Comparison of ENCODE assay signal across 9 cellular contexts in the genomic region with DNA sequence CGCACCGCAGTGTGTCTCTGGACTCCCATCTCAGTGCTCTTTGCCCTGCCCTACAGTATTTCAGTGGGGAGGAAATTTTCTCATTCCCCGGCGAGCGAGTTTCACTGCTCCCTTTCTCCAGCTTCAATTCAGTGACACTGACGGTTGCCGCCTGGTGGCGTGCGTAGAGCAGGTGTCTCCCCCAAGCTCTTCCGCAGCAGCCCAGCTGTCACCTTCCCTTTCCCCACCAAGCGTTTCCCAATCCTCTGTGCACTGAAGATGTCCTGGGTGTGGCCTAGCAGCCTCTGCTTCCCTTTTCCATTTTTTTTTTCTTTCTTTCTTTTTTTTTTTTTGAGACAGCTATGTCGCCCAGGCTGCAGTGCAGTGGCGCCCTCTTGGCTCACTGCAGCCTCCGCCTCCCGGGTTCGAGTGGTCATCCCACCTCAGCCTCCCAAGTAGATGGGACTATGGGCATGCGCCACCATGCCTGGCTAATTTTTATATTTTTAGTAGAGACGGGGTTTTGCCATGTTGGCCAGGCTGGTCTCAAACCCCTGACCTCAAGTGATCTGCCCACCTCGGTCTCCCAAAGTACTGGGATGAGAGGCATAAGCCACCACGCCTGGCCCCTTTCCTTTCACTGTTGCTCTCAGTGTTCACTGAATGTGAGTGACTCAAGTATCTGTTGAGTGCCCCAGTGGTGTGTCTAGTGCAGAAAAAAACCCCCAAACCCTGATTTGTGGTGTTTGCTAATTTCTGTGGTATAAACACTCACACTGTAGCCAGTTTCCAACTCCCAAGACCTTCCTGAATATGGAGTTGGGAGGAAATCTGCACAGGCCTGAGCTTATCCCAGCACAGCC. TPM values are rescaled to one million over a fixed set of nuclear protein-coding genes. Genes with fewer than 3 reads are reported as not detected.
DNase-seq lines count a peak whose midpoint lies in the region; ATAC-seq and TF ChIP-seq lines count a peak whose summit lies in the region.
"Had no signal": no experiment of that assay in that cellular context is flagged by ENCODE, and none has a peak within 500 bp of the region (broad histone marks: within the 10 kb centered on the region; RNA-seq: fewer than 3 reads in every experiment).

No MANE protein-coding gene starts in this region.

- intact Hi-C loops in activated CD4-positive, alpha-beta memory T cell treated with anti-CD3 and anti-CD28 coated beads for 36 hours (cut with micrococcal nuclease) = no loop called here
- intact Hi-C loops in Right ventricle myocardium superior (cut with DNase I) = no loop called here
- intact Hi-C loops in testis (cut with DNase I; ENCODE audit: low total_unique reads) = no loop called here
- intact Hi-C loops in thyroid gland (cut with DNase I) = no loop called here

- H3K9me3 ChIP-seq in testis (no peaks in the 10 kb centered on the region), thyroid gland (no peaks in the 10 kb centered on the region)

- POLR2A ChIA-PET in activated CD4-positive, alpha-beta memory T cell treated with anti-CD3 and anti-CD28 coated beads for 36 hours (lab: Charles Lee) = no interaction called here
- POLR2A ChIA-PET in activated CD4-positive, alpha-beta memory T cell treated with anti-CD3 and anti-CD28 coated beads, Interleukin-2, amount 10 ng/mL, durations not matched to agents 7 days and 5 days (lab: Charles Lee) = interaction anchor here (1.0 to 1.3 kb wide), 3 partner anchors 8 to 71 kb away, joined by 3 read pairs; no protein-coding TSS in a partner anchor

- no peaks in the 10 kb centered on the region for H3K4me1 ChIP-seq in testis
- peaks cover 4 to 21% of the 10 kb centered on the region in 2 donors for H3K4me1 ChIP-seq in thyroid gland

- H3K27ac ChIP-seq in testis (peak overlapping the region in 1 of 2 donors; percentile 12), thyroid gland (peak overlapping the region in 1 of 3 donors; percentile 24)

- H3K4me3 ChIP-seq in testis (no peak overlapping the region), thyroid gland (replicated peaks in 1 of 3) (no peak overlapping the region)
- H3K4me3 ChIP-seq: dorsolateral prefrontal cortex had no signal

- CTCF ChIA-PET in activated CD4-positive, alpha-beta memory T cell treated with anti-CD3 and anti-CD28 coated beads for 36 hours (lab: Charles Lee) = interaction anchor here (1.4 to 3.7 kb wide), 3 partner anchors 12 to 72 kb away, joined by 3 to 28 read pairs (median 3); no protein-coding TSS in a partner anchor
- CTCF ChIA-PET in activated CD4-positive, alpha-beta memory T cell treated with anti-CD3 and anti-CD28 coated beads, Interleukin-2, amount 10 ng/mL, durations not matched to agents 7 days and 5 days (lab: Charles Lee) = interaction anchor here (1.1 to 1.2 kb wide), 2 partner anchors 14 to 72 kb away, joined by 3 to 5 read pairs; no protein-coding TSS in a partner anchor

- H3K36me3 ChIP-seq in testis (ENCODE audit: low read depth, missing control alignments) = no peaks in the 10 kb centered on the region
- H3K36me3 ChIP-seq in thyroid gland = no peaks in the 10 kb centered on the region

- H3K27me3 Mint-ChIP-seq in activated CD4-positive, alpha-beta memory T cell treated with anti-CD3 and anti-CD28 coated beads for 36 hours = no peaks in the 10 kb centered on the region
- no peaks in the 10 kb centered on the region for H3K27me3 Mint-ChIP-seq in activated CD4-positive, alpha-beta memory T cell treated with anti-CD3 and anti-CD28 coated beads, Interleukin-2, amount 10 ng/mL, durations not matched to agents 7 days and 5 days

- ATAC-seq in Right ventricle myocardium superior (ENCODE audit: poor library complexity) = peak; percentile 74

- DNase-seq in activated CD4-positive, alpha-beta memory T cell treated with anti-CD3 and anti-CD28 coated beads for 36 hours = no peak
- no peak for DNase-seq in activated CD4-positive, alpha-beta memory T cell treated with anti-CD3 and anti-CD28 coated beads, Interleukin-2, amount 10 ng/mL, durations not matched to agents 7 days and 5 days
- DNase-seq in NOMO-1 treated with DMSO at 0.1 percent for 48 hours (lab: John Stamatoyannopoulos, UW; ENCODE audit: unreplicated experiment) (peak; percentile 96), Right ventricle myocardium superior (peak; percentile 80), testis (peak; percentile 46), thyroid gland (no peak), NCI-H446 treated with DMSO at 0.1 percent for 48 hours (lab: John Stamatoyannopoulos, UW) (no peak), OCI-M2 (lab: John Stamatoyannopoulos, UW; ENCODE audit: unreplicated experiment) (no peak)
- DNase-seq: dorsolateral prefrontal cortex had no signal

- WGBS in testis, 2 donors = 78 to 81% methylated on average over 20 of the region's 20 CpGs
- 84 to 86% methylated on average over 20 of the region's 20 CpGs for WGBS in thyroid gland, 2 donors

- H3K27me3 ChIP-seq in testis (no peaks in the 10 kb centered on the region), thyroid gland (no peaks in the 10 kb centered on the region)

- H3K9me3 Mint-ChIP-seq in activated CD4-positive, alpha-beta memory T cell treated with anti-CD3 and anti-CD28 coated beads for 36 hours = no peaks in the 10 kb centered on the region
- H3K9me3 Mint-ChIP-seq in activated CD4-positive, alpha-beta memory T cell treated with anti-CD3 and anti-CD28 coated beads, Interleukin-2, amount 10 ng/mL, durations not matched to agents 7 days and 5 days = no peaks in the 10 kb centered on the region

- no peak for TF ChIP-seq POLR2A in testis (IDR thresholded peaks at IDR 0.05)
- TF ChIP-seq POLR2A in thyroid gland (IDR thresholded peaks at IDR 0.05) = no peak

- peaks cover 36% of the 10 kb centered on the region for H3K4me1 Mint-ChIP-seq in activated CD4-positive, alpha-beta memory T cell treated with anti-CD3 and anti-CD28 coated beads for 36 hours (ENCODE audit: low read depth)
- peaks cover 47% of the 10 kb centered on the region for H3K4me1 Mint-ChIP-seq in activated CD4-positive, alpha-beta memory T cell treated with anti-CD3 and anti-CD28 coated beads, Interleukin-2, amount 10 ng/mL, durations not matched to agents 7 days and 5 days

- H3K27ac Mint-ChIP-seq in activated CD4-positive, alpha-beta memory T cell treated with anti-CD3 and anti-CD28 coated beads for 36 hours = peak overlapping the region; percentile 38
- H3K27ac Mint-ChIP-seq in activated CD4-positive, alpha-beta memory T cell treated with anti-CD3 and anti-CD28 coated beads, Interleukin-2, amount 10 ng/mL, durations not matched to agents 7 days and 5 days = no peak overlapping the region

- H3K36me3 Mint-ChIP-seq in activated CD4-positive, alpha-beta memory T cell treated with anti-CD3 and anti-CD28 coated beads for 36 hours = peaks cover 39% of the 10 kb centered on the region
- H3K36me3 Mint-ChIP-seq in activated CD4-positive, alpha-beta memory T cell treated with anti-CD3 and anti-CD28 coated beads, Interleukin-2, amount 10 ng/mL, durations not matched to agents 7 days and 5 days (ENCODE audit: low read depth) = peaks cover 75% of the 10 kb centered on the region

- H3K4me3 Mint-ChIP-seq in activated CD4-positive, alpha-beta memory T cell treated with anti-CD3 and anti-CD28 coated beads for 36 hours = no peak overlapping the region
- no peak overlapping the region for H3K4me3 Mint-ChIP-seq in activated CD4-positive, alpha-beta memory T cell treated with anti-CD3 and anti-CD28 coated beads, Interleukin-2, amount 10 ng/mL, durations not matched to agents 7 days and 5 days

- TF ChIP-seq CTCF in testis (IDR thresholded peaks at IDR 0.05) = no peak
- TF ChIP-seq CTCF in thyroid gland (IDR thresholded peaks at IDR 0.05) = no peak

RNA-seq across cellular contexts. Expression of gene TNFRSF1B, which starts 30.1 kb away (rescaled TPM):
- total RNA-seq in activated CD4-positive, alpha-beta memory T cell treated with anti-CD3 and anti-CD28 coated beads for 36 hours = 100 to 1,000 TPM; 201 to 211 TPM
- 100 to 1,000 TPM; 434 to 447 TPM for total RNA-seq in activated CD4-positive, alpha-beta memory T cell treated with anti-CD3 and anti-CD28 coated beads, Interleukin-2, amount 10 ng/mL, durations not matched to agents 7 days and 5 days
- total RNA-seq in Right ventricle myocardium superior (13.7 TPM), testis (1 to 10 TPM; 7.7 to 8.0 TPM), thyroid gland (10 to 100 TPM in 2 of 4 donors, 1 to 10 TPM in 2; 4.4 to 20.4 (median 9.0) TPM)
- polyA plus RNA-seq in testis (ENCODE audit: insufficient read depth, low read depth, low replicate concordance) = 10.6 TPM

RNA-seq across cellular contexts. Expression of gene VPS13D, which starts 33.0 kb away (rescaled TPM):
- total RNA-seq in activated CD4-positive, alpha-beta memory T cell treated with anti-CD3 and anti-CD28 coated beads for 36 hours = 10 to 100 TPM; 25.0 to 25.4 TPM
- 10 to 100 TPM; 28.1 to 31.4 TPM for total RNA-seq in activated CD4-positive, alpha-beta memory T cell treated with anti-CD3 and anti-CD28 coated beads, Interleukin-2, amount 10 ng/mL, durations not matched to agents 7 days and 5 days
- total RNA-seq in Right ventricle myocardium superior = 63.3 TPM
- 100 to 1,000 TPM in 1 of 2 donors, 10 to 100 TPM in 1; 86.8 to 125 TPM for total RNA-seq in testis
- 51.9 TPM for polyA plus RNA-seq in testis (ENCODE audit: insufficient read depth, low read depth, low replicate concordance)
- 100 to 1,000 TPM; 137 to 238 (median 191) TPM for total RNA-seq in thyroid gland

Comparison
In these comparisons a context has a peak if more than half of its experiments do, and no peak if none do; other contexts are left out.
1. DNase-seq: peak in NOMO-1 treated with DMSO at 0.1 percent for 48 hours (single experiment), Right ventricle myocardium superior (single experiment) and testis (single experiment); none in activated CD4-positive, alpha-beta memory T cell treated with anti-CD3 and anti-CD28 coated beads for 36 hours (single experiment), activated CD4-positive, alpha-beta memory T cell treated with anti-CD3 and anti-CD28 coated beads, Interleukin-2, amount 10 ng/mL, durations not matched to agents 7 days and 5 days (single experiment), thyroid gland (0 of 2), NCI-H446 treated with DMSO at 0.1 percent for 48 hours (single experiment) and OCI-M2 (single experiment).
2. RNA of gene TNFRSF1B, which starts 30.1 kb away (total RNA-seq): 434 to 447 TPM in activated CD4-positive, alpha-beta memory T cell treated with anti-CD3 and anti-CD28 coated beads, Interleukin-2, amount 10 ng/mL, durations not matched to agents 7 days and 5 days and 201 to 211 TPM in activated CD4-positive, alpha-beta memory T cell treated with anti-CD3 and anti-CD28 coated beads for 36 hours; 13.7 TPM in Right ventricle myocardium superior (single experiment), 4.4 to 20.4 TPM in thyroid gland and 7.7 to 8.0 TPM in testis; every median in the first group is over 4 times any median in the second.